Comparison of ENCODE assay signal across 13 cellular contexts in the genomic region with DNA sequence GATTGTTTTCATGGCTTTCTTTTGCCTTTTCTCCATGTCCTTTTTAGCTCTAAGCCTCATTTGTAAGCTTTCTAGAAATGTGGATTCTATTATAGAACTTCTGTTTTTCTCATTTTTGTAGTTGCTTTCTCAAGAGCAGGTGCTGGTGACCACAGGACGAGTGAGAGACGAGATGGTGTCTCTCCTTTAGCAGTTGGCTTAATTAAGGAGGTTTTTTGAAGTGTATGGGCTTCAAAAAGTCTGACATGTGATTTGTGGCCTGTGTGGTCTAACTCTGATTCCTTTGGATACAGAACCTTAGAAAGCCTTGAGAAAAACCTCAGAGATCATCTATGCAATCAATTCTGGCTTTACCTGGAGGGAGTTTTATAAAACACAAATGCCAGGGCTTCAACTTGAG.
DNase-seq lines count a peak whose midpoint lies in the region; ATAC-seq and TF ChIP-seq lines count a peak whose summit lies in the region.
"Had no signal": no experiment of that assay in that cellular context is flagged by ENCODE, and none has a peak within 500 bp of the region (broad histone marks: within the 10 kb centered on the region; RNA-seq: fewer than 3 reads in every experiment).

No MANE protein-coding gene starts in this region.

- no peak for DNase-seq in ascending aorta (ENCODE audit: low spot score in 2 of 2)
- no peak for DNase-seq in RWPE1 (ENCODE audit: low spot score)
- no peak for DNase-seq in activated CD4-positive, alpha-beta T cell treated with anti-CD3 and anti-CD28 coated beads, Interleukin-2, amount 50 U/mL, for 4 hours
- no peak for DNase-seq in NCI-H510A treated with DMSO at 0.1 percent for 48 hours (lab: John Stamatoyannopoulos, UW)
- DNase-seq in SK-N-DZ (ENCODE audit: low spot score), result no peak
- DNase-seq: activated naive CD4-positive, alpha-beta T cell treated with anti-CD3 and anti-CD28 coated beads for 36 hours; Caco-2 had no signal

- H3K4me1 ChIP-seq in ascending aorta, result peaks cover 0 to 8% of the 10 kb centered on the region in 2 donors
- H3K4me1 ChIP-seq: Caco-2, vagina had no signal

- intact Hi-C loops in ascending aorta (cut with DNase I), result no loop called here

- no peak overlapping the region for H3K4me3 ChIP-seq in ascending aorta
- H3K4me3 ChIP-seq: lung, vagina had no signal

- POLR2A ChIA-PET in RWPE1 (lab: Yijun Ruan, JAX; ENCODE audit: low non-redundant PET), result no interaction called here

- peak; percentile 60 for ATAC-seq in GM18511 (IDR thresholded peaks at IDR 0.05; ENCODE audit: unreplicated experiment)
- peak; percentile 62 for ATAC-seq in GM21526 (IDR thresholded peaks at IDR 0.05; ENCODE audit: low FRiP score, unreplicated experiment)
- ATAC-seq in HG03280 (IDR thresholded peaks at IDR 0.05; ENCODE audit: unreplicated experiment), result peak; percentile 69
- ATAC-seq: Panc1 had no signal

- no peaks in the 10 kb centered on the region for H3K9me3 ChIP-seq in ascending aorta
- H3K9me3 ChIP-seq: Caco-2, vagina had no signal

- TF ChIP-seq CTCF in ascending aorta (IDR thresholded peaks at IDR 0.05), result no peak
- no peak for TF ChIP-seq CTCF in RWPE1 (conservative IDR thresholded peaks at IDR 0.05; ENCODE audit: low read depth)

- peaks cover 3 to 7% of the 10 kb centered on the region in 2 donors for H3K36me3 ChIP-seq in ascending aorta
- H3K36me3 ChIP-seq: vagina had no signal

- no peaks in the 10 kb centered on the region for H3K27me3 ChIP-seq in ascending aorta
- H3K27me3 ChIP-seq: vagina had no signal

- CTCF ChIA-PET in RWPE1 (lab: Yijun Ruan, JAX), result no interaction called here

- H3K27ac ChIP-seq in ascending aorta, result peak overlapping the region; percentile 6 to 15
- H3K27ac ChIP-seq in RWPE1, result no peak overlapping the region
- H3K27ac ChIP-seq: vagina had no signal
